1 cellular context compared by ENCODE assay signal in genomic region chr2:32064713-32065112, GRCh38.
A peak's percentile ranks its signal among the peaks of the same experiment; 100 is the strongest.
TF ChIP-seq lines count a peak whose summit lies in the region.

No MANE protein-coding gene starts in this region.

TF ChIP-seq in HepG2, 621 proteins besides CTCF, POLR2A, EP300 and RAD21:
- TF ChIP-seq REL (CRISPR knock-in tag; conservative IDR thresholded peaks at IDR 0.05) (0 out of 2 replicates have a peak, but pooled peaks have one; percentile 46), CEBPB (IDR thresholded peaks at IDR 0.05; ENCODE audit: borderline replicate concordance, low read depth, low read length) (peak; percentile 42; the same call in 1 of the 2 replicates), ZFP1 (CRISPR knock-in tag; IDR thresholded peaks at IDR 0.05) (no peak), ZBTB2 (CRISPR knock-in tag; IDR thresholded peaks at IDR 0.05; ENCODE audit: low read depth) (0 out of 2 replicates have a peak, but pooled peaks have one; percentile 28)
